In genomic region chr10:71716406-71716805, GRCh38 we compare ENCODE assay signal across 14 cellular contexts. TPM values are rescaled to one million over a fixed set of nuclear protein-coding genes. Genes with fewer than 3 reads are reported as not detected.
"Had no signal": no experiment of that assay in that cellular context is flagged by ENCODE, and none has a peak within 500 bp of the region (broad histone marks: within the 10 kb centered on the region; RNA-seq: fewer than 3 reads in every experiment).

No MANE protein-coding gene starts in this region.

- H3K4me3 ChIP-seq: ascending aorta, cardiac muscle cell, esophagus squamous epithelium, SJCRH30, transverse colon had no signal

- H3K27me3 ChIP-seq: ascending aorta, cardiac muscle cell, esophagus squamous epithelium, foreskin keratinocyte, heart left ventricle, SJCRH30, transverse colon had no signal

- DNase-seq: activated CD4-positive, CD25-positive, alpha-beta regulatory T cell treated with anti-CD3 and anti-CD28 coated beads, Interleukin-2, amount 50 U/mL, for 72 hours; activated effector memory CD4-positive, alpha-beta T cell treated with Interleukin-2 at 50 U/mL for 16 hours; activated naive CD8-positive, alpha-beta T cell treated with anti-CD3 and anti-CD28 coated beads, Interleukin-2, amount 50 U/mL, for 24 hours; esophagus squamous epithelium; foreskin keratinocyte; heart left ventricle; mammary epithelial cell; retina; SJCRH30; small intestine; transverse colon had no signal

- H3K27me3 Mint-ChIP-seq: activated naive CD8-positive, alpha-beta T cell treated with anti-CD3 and anti-CD28 coated beads, Interleukin-2, amount 50 U/mL, for 24 hours had no signal

- H3K9me3 ChIP-seq: ascending aorta, esophagus squamous epithelium, heart left ventricle, SJCRH30, transverse colon had no signal

- H3K9me3 Mint-ChIP-seq: activated naive CD8-positive, alpha-beta T cell treated with anti-CD3 and anti-CD28 coated beads, Interleukin-2, amount 50 U/mL, for 24 hours had no signal

- H3K27ac ChIP-seq: cardiac muscle cell, foreskin keratinocyte, SJCRH30 had no signal

- H3K4me3 Mint-ChIP-seq: activated naive CD8-positive, alpha-beta T cell treated with anti-CD3 and anti-CD28 coated beads, Interleukin-2, amount 50 U/mL, for 24 hours had no signal

- H3K36me3 ChIP-seq: ascending aorta, cardiac muscle cell, esophagus squamous epithelium, heart left ventricle, SJCRH30, transverse colon had no signal

- ATAC-seq: activated naive CD8-positive, alpha-beta T cell treated with anti-CD3 and anti-CD28 coated beads, Interleukin-2, amount 50 U/mL, for 24 hours; foreskin keratinocyte; heart left ventricle; left lobe of liver had no signal

- H3K27ac Mint-ChIP-seq: activated naive CD8-positive, alpha-beta T cell treated with anti-CD3 and anti-CD28 coated beads, Interleukin-2, amount 50 U/mL, for 24 hours had no signal

RNA-seq across cellular contexts. Expression of gene C10orf105, which starts 3.2 kb away (rescaled TPM):
- total RNA-seq: ascending aorta, foreskin keratinocyte, left lobe of liver, SJCRH30 had no signal
